ENCODE assay signal across 1 cellular context in the genomic region with DNA sequence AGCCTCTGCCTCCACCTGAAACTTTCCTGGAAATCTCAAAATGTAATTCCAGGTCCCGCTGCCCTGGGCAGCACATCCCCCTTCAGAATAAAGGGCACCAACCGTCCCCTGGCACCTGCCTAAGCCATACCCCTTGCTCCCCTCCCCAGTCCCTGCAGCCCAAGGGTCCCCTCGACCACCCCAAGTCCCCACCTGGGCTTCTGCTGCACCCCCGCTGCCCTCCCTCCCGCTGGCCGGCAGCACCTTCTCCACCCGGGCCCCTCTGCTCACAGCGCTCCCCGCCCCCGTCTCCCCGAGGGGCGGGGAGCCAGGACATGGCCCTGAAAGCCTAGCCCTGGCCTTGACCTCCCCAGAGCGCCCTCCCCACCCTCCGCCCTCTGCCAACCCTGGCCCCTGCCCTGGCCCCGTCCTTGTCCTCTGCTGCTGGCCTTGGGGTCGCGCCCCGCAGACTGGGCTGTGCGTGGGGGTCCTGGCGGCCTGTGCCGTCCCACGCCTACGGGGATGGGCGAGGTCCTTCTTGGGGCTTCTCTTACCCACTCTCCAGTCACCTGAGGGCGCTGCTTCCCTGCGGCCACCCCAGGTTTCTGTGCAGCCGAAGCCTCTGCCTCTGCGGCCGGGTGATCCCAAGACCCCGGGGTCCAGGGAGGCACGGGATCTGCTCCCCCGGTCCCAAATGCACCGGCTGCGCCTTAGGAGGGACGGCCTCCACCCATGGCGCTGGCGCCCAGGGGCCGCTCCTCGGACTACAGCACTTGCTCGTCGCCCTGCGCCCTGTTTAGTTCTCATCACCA.
TF ChIP-seq lines count a peak whose summit lies in the region.

No MANE protein-coding gene starts in this region.

TF ChIP-seq in K562, 482 proteins besides CTCF, POLR2A, EP300 and RAD21:
- peak; percentile 14; the same call in 1 of the 2 replicates for TF ChIP-seq STAT5A (IDR thresholded peaks at IDR 0.05; ENCODE audit: borderline replicate concordance, low read length)
- TF ChIP-seq PHF8 (IDR thresholded peaks at IDR 0.05; ENCODE audit: borderline replicate concordance, low read length): no peak
- TF ChIP-seq SRSF1 (IDR thresholded peaks at IDR 0.05; ENCODE audit: low read depth, low read length): no peak
- TF ChIP-seq RUNX1 (IDR thresholded peaks at IDR 0.05; ENCODE audit: low read depth): 0 out of 2 replicates have a peak, but pooled peaks have one; percentile 12
- TF ChIP-seq ZNF24 (IDR thresholded peaks at IDR 0.05): no peak
- TF ChIP-seq HNRNPLL (IDR thresholded peaks at IDR 0.05; ENCODE audit: low read depth, low read length, poor library complexity, severe bottlenecking): no peak
- TF ChIP-seq MCM2 (IDR thresholded peaks at IDR 0.05; ENCODE audit: low read depth): no peak
- peak; percentile 75 for TF ChIP-seq POLR2G (IDR thresholded peaks at IDR 0.05; ENCODE audit: low read depth, low read length)
- no peak for TF ChIP-seq E2F8 (IDR thresholded peaks at IDR 0.05; ENCODE audit: low read depth, partially characterized antibody)
- no peak for TF ChIP-seq PCBP2 (IDR thresholded peaks at IDR 0.05; ENCODE audit: low read depth, low read length, poor library complexity, severe bottlenecking)
- peak; percentile 61 for TF ChIP-seq RBM22 (IDR thresholded peaks at IDR 0.05; ENCODE audit: low read depth, low read length, poor library complexity, severe bottlenecking)
- peak; percentile 56; the same call in 1 of the 2 replicates for TF ChIP-seq MYNN (IDR thresholded peaks at IDR 0.05)
- TF ChIP-seq MYNN (CRISPR knock-in tag; IDR thresholded peaks at IDR 0.05): no peak
- no peak for TF ChIP-seq GABPA (tag; conservative IDR thresholded peaks at IDR 0.05; ENCODE audit: low read depth)
- 0 out of 2 replicates have a peak, but pooled peaks have one; percentile 28 for TF ChIP-seq PTBP1 (IDR thresholded peaks at IDR 0.05; ENCODE audit: low read depth, low read length)
- no peak for TF ChIP-seq POLR2H (tag; IDR thresholded peaks at IDR 0.05; ENCODE audit: low read depth)
- no peak for TF ChIP-seq MTA3 (IDR thresholded peaks at IDR 0.05; ENCODE audit: borderline replicate concordance)
- TF ChIP-seq, protein P1, sequence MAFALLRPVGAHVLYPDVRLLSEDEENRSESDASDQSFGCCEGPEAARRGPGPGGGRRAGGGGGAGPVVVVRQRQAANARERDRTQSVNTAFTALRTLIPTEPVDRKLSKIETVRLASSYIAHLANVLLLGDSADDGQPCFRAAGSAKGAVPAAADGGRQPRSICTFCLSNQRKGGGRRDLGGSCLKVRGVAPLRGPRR (CRISPR knock-in tag; IDR thresholded peaks at IDR 0.05): no peak
- TF ChIP-seq ZNF77 (CRISPR knock-in tag; IDR thresholded peaks at IDR 0.05): no peak
- no peak for TF ChIP-seq TEAD2 (tag; IDR thresholded peaks at IDR 0.05)
- peak; percentile 28; the same call in 1 of the 2 replicates for TF ChIP-seq SUPT5H (IDR thresholded peaks at IDR 0.05)
- TF ChIP-seq, protein P2, sequence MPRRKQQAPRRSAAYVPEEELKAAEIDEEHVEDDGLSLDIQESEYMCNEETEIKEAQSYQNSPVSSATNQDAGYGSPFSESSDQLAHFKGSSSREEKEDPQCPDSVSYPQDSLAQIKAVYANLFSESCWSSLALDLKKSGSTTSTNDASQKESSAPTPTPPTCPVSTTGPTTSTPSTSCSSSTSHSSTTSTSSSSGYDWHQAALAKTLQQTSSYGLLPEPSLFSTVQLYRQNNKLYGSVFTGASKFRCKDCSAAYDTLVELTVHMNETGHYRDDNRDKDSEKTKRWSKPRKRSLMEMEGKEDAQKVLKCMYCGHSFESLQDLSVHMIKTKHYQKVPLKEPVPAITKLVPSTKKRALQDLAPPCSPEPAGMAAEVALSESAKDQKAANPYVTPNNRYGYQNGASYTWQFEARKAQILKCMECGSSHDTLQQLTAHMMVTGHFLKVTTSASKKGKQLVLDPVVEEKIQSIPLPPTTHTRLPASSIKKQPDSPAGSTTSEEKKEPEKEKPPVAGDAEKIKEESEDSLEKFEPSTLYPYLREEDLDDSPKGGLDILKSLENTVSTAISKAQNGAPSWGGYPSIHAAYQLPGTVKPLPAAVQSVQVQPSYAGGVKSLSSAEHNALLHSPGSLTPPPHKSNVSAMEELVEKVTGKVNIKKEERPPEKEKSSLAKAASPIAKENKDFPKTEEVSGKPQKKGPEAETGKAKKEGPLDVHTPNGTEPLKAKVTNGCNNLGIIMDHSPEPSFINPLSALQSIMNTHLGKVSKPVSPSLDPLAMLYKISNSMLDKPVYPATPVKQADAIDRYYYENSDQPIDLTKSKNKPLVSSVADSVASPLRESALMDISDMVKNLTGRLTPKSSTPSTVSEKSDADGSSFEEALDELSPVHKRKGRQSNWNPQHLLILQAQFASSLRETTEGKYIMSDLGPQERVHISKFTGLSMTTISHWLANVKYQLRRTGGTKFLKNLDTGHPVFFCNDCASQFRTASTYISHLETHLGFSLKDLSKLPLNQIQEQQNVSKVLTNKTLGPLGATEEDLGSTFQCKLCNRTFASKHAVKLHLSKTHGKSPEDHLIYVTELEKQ (CRISPR knock-in tag; IDR thresholded peaks at IDR 0.05): no peak
- peak; percentile 77 for TF ChIP-seq ZBTB33 (CRISPR knock-in tag; IDR thresholded peaks at IDR 0.05)
- TF ChIP-seq NFE2L1 (tag; IDR thresholded peaks at IDR 0.05; ENCODE audit: borderline replicate concordance, low read depth): no peak
- no peak for TF ChIP-seq FIP1L1 (IDR thresholded peaks at IDR 0.05; ENCODE audit: low read depth, low read length, poor library complexity, severe bottlenecking)
- TF ChIP-seq CBX1 (IDR thresholded peaks at IDR 0.05; ENCODE audit: low read depth): no peak
- TF ChIP-seq, protein P3, sequence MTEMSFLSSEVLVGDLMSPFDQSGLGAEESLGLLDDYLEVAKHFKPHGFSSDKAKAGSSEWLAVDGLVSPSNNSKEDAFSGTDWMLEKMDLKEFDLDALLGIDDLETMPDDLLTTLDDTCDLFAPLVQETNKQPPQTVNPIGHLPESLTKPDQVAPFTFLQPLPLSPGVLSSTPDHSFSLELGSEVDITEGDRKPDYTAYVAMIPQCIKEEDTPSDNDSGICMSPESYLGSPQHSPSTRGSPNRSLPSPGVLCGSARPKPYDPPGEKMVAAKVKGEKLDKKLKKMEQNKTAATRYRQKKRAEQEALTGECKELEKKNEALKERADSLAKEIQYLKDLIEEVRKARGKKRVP (CRISPR knock-in tag; IDR thresholded peaks at IDR 0.05): no peak
- peak; percentile 43 for TF ChIP-seq POLR2B (IDR thresholded peaks at IDR 0.05; ENCODE audit: low read depth, partially characterized antibody)
- TF ChIP-seq SMAD3 (CRISPR knock-in tag; conservative IDR thresholded peaks at IDR 0.05): no peak
- TF ChIP-seq MBD2 (IDR thresholded peaks at IDR 0.05; ENCODE audit: borderline replicate concordance, low read depth): 0 out of 2 replicates have a peak, but pooled peaks have one; percentile 25
- TF ChIP-seq HNRNPH1 (optimal IDR thresholded peaks at IDR 0.05; ENCODE audit: low read depth, low read length): no peak
- TF ChIP-seq PCBP1 (IDR thresholded peaks at IDR 0.05; ENCODE audit: low read depth, low read length, poor library complexity, severe bottlenecking): peak; percentile 65
- no peak for TF ChIP-seq ZBTB17 (CRISPR knock-in tag; IDR thresholded peaks at IDR 0.05)
- no peak for TF ChIP-seq THRAP3 (IDR thresholded peaks at IDR 0.05; ENCODE audit: borderline replicate concordance)
- TF ChIP-seq ZBTB7A (IDR thresholded peaks at IDR 0.05; ENCODE audit: borderline replicate concordance, control insufficient read depth, low read depth, low read length): peak; percentile 45; the same call in 1 of the 2 replicates
- TF ChIP-seq PHB (CRISPR knock-in tag; IDR thresholded peaks at IDR 0.05): no peak
- TF ChIP-seq CBX2 (IDR thresholded peaks at IDR 0.05; ENCODE audit: insufficient read depth, low read length, poor library complexity, severe bottlenecking): no peak
